In genomic region chr19:1575323-1576241, GRCh38 we compare ENCODE assay signal across 2 cellular contexts.
TF ChIP-seq lines count a peak whose summit lies in the region.

No MANE protein-coding gene starts in this region.

TF ChIP-seq in SK-N-SH treated with all-trans-retinoic acid at 6 μM for 48 hours, 23 proteins besides CTCF, POLR2A, EP300 and RAD21:
- TF ChIP-seq, protein P1, sequence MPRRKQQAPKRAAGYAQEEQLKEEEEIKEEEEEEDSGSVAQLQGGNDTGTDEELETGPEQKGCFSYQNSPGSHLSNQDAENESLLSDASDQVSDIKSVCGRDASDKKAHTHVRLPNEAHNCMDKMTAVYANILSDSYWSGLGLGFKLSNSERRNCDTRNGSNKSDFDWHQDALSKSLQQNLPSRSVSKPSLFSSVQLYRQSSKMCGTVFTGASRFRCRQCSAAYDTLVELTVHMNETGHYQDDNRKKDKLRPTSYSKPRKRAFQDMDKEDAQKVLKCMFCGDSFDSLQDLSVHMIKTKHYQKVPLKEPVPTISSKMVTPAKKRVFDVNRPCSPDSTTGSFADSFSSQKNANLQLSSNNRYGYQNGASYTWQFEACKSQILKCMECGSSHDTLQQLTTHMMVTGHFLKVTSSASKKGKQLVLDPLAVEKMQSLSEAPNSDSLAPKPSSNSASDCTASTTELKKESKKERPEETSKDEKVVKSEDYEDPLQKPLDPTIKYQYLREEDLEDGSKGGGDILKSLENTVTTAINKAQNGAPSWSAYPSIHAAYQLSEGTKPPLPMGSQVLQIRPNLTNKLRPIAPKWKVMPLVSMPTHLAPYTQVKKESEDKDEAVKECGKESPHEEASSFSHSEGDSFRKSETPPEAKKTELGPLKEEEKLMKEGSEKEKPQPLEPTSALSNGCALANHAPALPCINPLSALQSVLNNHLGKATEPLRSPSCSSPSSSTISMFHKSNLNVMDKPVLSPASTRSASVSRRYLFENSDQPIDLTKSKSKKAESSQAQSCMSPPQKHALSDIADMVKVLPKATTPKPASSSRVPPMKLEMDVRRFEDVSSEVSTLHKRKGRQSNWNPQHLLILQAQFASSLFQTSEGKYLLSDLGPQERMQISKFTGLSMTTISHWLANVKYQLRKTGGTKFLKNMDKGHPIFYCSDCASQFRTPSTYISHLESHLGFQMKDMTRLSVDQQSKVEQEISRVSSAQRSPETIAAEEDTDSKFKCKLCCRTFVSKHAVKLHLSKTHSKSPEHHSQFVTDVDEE (CRISPR knock-in tag; IDR thresholded peaks at IDR 0.05): no peak
- TF ChIP-seq, protein P2, sequence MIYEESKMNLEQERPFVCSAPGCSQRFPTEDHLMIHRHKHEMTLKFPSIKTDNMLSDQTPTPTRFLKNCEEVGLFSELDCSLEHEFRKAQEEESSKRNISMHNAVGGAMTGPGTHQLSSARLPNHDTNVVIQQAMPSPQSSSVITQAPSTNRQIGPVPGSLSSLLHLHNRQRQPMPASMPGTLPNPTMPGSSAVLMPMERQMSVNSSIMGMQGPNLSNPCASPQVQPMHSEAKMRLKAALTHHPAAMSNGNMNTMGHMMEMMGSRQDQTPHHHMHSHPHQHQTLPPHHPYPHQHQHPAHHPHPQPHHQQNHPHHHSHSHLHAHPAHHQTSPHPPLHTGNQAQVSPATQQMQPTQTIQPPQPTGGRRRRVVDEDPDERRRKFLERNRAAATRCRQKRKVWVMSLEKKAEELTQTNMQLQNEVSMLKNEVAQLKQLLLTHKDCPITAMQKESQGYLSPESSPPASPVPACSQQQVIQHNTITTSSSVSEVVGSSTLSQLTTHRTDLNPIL (CRISPR knock-in tag; IDR thresholded peaks at IDR 0.05; ENCODE audit: low read depth): no peak
- TF ChIP-seq PATZ1 (CRISPR knock-in tag; IDR thresholded peaks at IDR 0.05; ENCODE audit: borderline replicate concordance) (no peak), OSR1 (CRISPR knock-in tag; IDR thresholded peaks at IDR 0.05) (no peak), ISL1 (CRISPR knock-in tag; IDR thresholded peaks at IDR 0.05) (no peak), ZNF565 (CRISPR knock-in tag; conservative IDR thresholded peaks at IDR 0.05; ENCODE audit: low read depth) (no peak), TOX (CRISPR knock-in tag; IDR thresholded peaks at IDR 0.05; ENCODE audit: borderline replicate concordance) (no peak)

TF ChIP-seq in SK-N-SH, 30 proteins besides CTCF, POLR2A, EP300 and RAD21 (continued from another document):
- TF ChIP-seq, protein P3, sequence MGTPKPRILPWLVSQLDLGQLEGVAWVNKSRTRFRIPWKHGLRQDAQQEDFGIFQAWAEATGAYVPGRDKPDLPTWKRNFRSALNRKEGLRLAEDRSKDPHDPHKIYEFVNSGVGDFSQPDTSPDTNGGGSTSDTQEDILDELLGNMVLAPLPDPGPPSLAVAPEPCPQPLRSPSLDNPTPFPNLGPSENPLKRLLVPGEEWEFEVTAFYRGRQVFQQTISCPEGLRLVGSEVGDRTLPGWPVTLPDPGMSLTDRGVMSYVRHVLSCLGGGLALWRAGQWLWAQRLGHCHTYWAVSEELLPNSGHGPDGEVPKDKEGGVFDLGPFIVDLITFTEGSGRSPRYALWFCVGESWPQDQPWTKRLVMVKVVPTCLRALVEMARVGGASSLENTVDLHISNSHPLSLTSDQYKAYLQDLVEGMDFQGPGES (IDR thresholded peaks at IDR 0.05; ENCODE audit: low read depth, low read length): no peak
- no peak for TF ChIP-seq RCOR1 (IDR thresholded peaks at IDR 0.05; ENCODE audit: low read length)
